ENCODE assay signal across 18 cellular contexts in genomic region chr20:4721719-4722118, GRCh38. TPM values are rescaled to one million over a fixed set of nuclear protein-coding genes. Genes with fewer than 3 reads are reported as not detected.
A peak's percentile ranks its signal among the peaks of the same experiment; 100 is the strongest.
DNase-seq lines count a peak whose midpoint lies in the region; ATAC-seq, FAIRE-seq and TF ChIP-seq lines count a peak whose summit lies in the region.
"Had no signal": no experiment of that assay in that cellular context is flagged by ENCODE, and none has a peak within 500 bp of the region (broad histone marks: within the 10 kb centered on the region; RNA-seq: fewer than 3 reads in every experiment).

Gene PRND (plus strand): TSS chr20:4721909. CDS start chr20:4724552, 2,643 bp downstream.

- no peaks in the 10 kb centered on the region for H3K9me3 Mint-ChIP-seq in nephron progenitor cell

- ATAC-seq in A549 (peak in 1 of 2 experiments; percentile 18; a peak in 1 of 6 replicates), sciatic nerve (no peak)

- H3K27me3 ChIP-seq in HUES48 (ENCODE audit: control insufficient read depth, insufficient read depth, low read length), result no peaks in the 10 kb centered on the region
- H3K27me3 ChIP-seq in spleen (replicated peaks in 1 of 7), result no peaks in the 10 kb centered on the region
- H3K27me3 ChIP-seq: colonic mucosa had no signal

- DNase-seq in A549 (ENCODE audit: low read depth in 1 of 2, low spot score in 1 of 2), result no peak
- no peak for DNase-seq in caudate nucleus (lab: John Stamatoyannopoulos, UW)
- DNase-seq in nephron progenitor cell, result no peak
- DNase-seq in spleen, result no peak
- no peak for DNase-seq in cerebellum (ENCODE audit: low spot score)
- DNase-seq in sciatic nerve (ENCODE audit: low spot score), result no peak
- no peak for DNase-seq in head of caudate nucleus
- DNase-seq: activated CD8-positive, alpha-beta memory T cell treated with anti-CD3 and anti-CD28 coated beads, Interleukin-2, amount 10 ng/mL, durations not matched to agents 7 days and 5 days; colonic mucosa; DMS153; NCI-H1048; NCI-H526 treated with DMSO at 0.1 percent for 48 hours had no signal

- H3K4me1 ChIP-seq in A549 (peaks cover 6% of the 10 kb centered on the region; the same call in 2 of the 3 replicates), HUES48 (ENCODE audit: control insufficient read depth, insufficient read depth, low read length) (peaks cover 17% of the 10 kb centered on the region), spleen (peaks cover 5 to 31% (median 24%) of the 10 kb centered on the region in 6 donors)
- H3K4me1 ChIP-seq: colonic mucosa had no signal

- CTCF ChIA-PET in A549 (lab: Yijun Ruan, JAX), result interaction anchor here (0.7 to 15.3 kb wide), 10 partner anchors 15 to 739 kb away, joined by 3 to 378 read pairs (median 4); no protein-coding TSS in a partner anchor

- H3K4me3 Mint-ChIP-seq in nephron progenitor cell, result peak within 1 kb of the TSS; percentile 37
- H3K4me3 Mint-ChIP-seq: activated CD8-positive, alpha-beta memory T cell treated with anti-CD3 and anti-CD28 coated beads, Interleukin-2, amount 10 ng/mL, durations not matched to agents 7 days and 5 days; activated naive CD8-positive, alpha-beta T cell had no signal

- H3K9me3 ChIP-seq in A549 (no peaks in the 10 kb centered on the region), HUES48 (ENCODE audit: control insufficient read depth, insufficient read depth, low read length) (no peaks in the 10 kb centered on the region), spleen (peaks cover 0 to 3% (median 0%) of the 10 kb centered on the region in 8 donors)
- H3K9me3 ChIP-seq: colonic mucosa had no signal

- no peak for TF ChIP-seq POLR2A in A549 (IDR thresholded peaks at IDR 0.05; ENCODE audit: low read length)
- no peak for TF ChIP-seq POLR2A in spleen (IDR thresholded peaks at IDR 0.05)

- intact Hi-C loops in spleen (cut with DNase I; ENCODE audit: low total_unique reads) (loop anchor here (2.0 kb wide), 1 partner anchor 115 kb away; no protein-coding TSS in a partner anchor), sciatic nerve (cut with DNase I) (loop anchor here (5.0 kb wide), 1 partner anchor 109 kb away; no protein-coding TSS in a partner anchor), head of caudate nucleus (cut with DNase I) (loop anchor here (2.0 kb wide), 1 partner anchor 113 kb away; no protein-coding TSS in a partner anchor)

- no peak for TF ChIP-seq EP300 in A549 (IDR thresholded peaks at IDR 0.05)

- POLR2A ChIA-PET in A549 (lab: Yijun Ruan, JAX), result no interaction called here

- TF ChIP-seq CTCF in A549 (IDR thresholded peaks at IDR 0.05) (no peak), nephron progenitor cell (IDR thresholded peaks at IDR 0.05) (no peak), spleen (IDR thresholded peaks at IDR 0.05 in 8 of 11, conservative IDR thresholded peaks at IDR 0.05 in 3 of 11) (no peak)

- H3K4me3 ChIP-seq in A549, result peak within 1 kb of the TSS; percentile 23; the same call in 1 of the 3 replicates
- H3K4me3 ChIP-seq in HUES48 (ENCODE audit: low read depth, low read length), result peak within 1 kb of the TSS; percentile 47
- no peak within 1 kb of the TSS for H3K4me3 ChIP-seq in spleen
- H3K4me3 ChIP-seq: colonic mucosa had no signal

- H3K36me3 Mint-ChIP-seq in nephron progenitor cell (ENCODE audit: low read depth), result no peaks in the 10 kb centered on the region
- H3K36me3 Mint-ChIP-seq: activated CD8-positive, alpha-beta memory T cell treated with anti-CD3 and anti-CD28 coated beads, Interleukin-2, amount 10 ng/mL, durations not matched to agents 7 days and 5 days; activated naive CD8-positive, alpha-beta T cell had no signal

- no peak within 1 kb of the TSS for H3K27ac Mint-ChIP-seq in nephron progenitor cell
- H3K27ac Mint-ChIP-seq: activated naive CD8-positive, alpha-beta T cell had no signal

- 64% methylated on average over 6 of the region's 8 CpGs for WGBS in A549 (ENCODE audit: missing lambda C conversion rate)
- 80 to 95% (median 88%) methylated on average over 5 to 8 of the region's 8 CpGs for WGBS in spleen, 5 donors

- no peak within 1 kb of the TSS for H3K9ac ChIP-seq in HUES48 (ENCODE audit: low read depth, low read length)

- peak within 1 kb of the TSS in 1 of 2 experiments; percentile 5; a peak in 1 of 6 replicates for H3K27ac ChIP-seq in A549
- no peak within 1 kb of the TSS for H3K27ac ChIP-seq in HUES48 (ENCODE audit: low read depth, low read length)
- H3K27ac ChIP-seq in caudate nucleus (ENCODE audit: low read depth, low read length), result peak within 1 kb of the TSS; percentile 96
- peak within 1 kb of the TSS in 4 of 8 donors; percentile 85 to 94 (median 88) for H3K27ac ChIP-seq in spleen

- no peak for FAIRE-seq in A549 (lab: Jason Lieb, UNC)
- FAIRE-seq: GM12891, GM19239, H54 had no signal

- TF ChIP-seq RAD21 in A549 (conservative IDR thresholded peaks at IDR 0.05 in 1 of 2, IDR thresholded peaks at IDR 0.05 in 1 of 2), result no peak

- H3K36me3 ChIP-seq in HUES48 (ENCODE audit: control insufficient read depth, insufficient read depth, low read length), result no peaks in the 10 kb centered on the region
- H3K36me3 ChIP-seq in spleen, result no peaks in the 10 kb centered on the region
- H3K36me3 ChIP-seq: colonic mucosa had no signal

- H3K4me2 ChIP-seq in A549, result peak within 1 kb of the TSS; percentile 84

- H3K4me1 Mint-ChIP-seq in nephron progenitor cell, result peaks cover 14% of the 10 kb centered on the region

- H3K27me3 Mint-ChIP-seq in nephron progenitor cell (ENCODE audit: low read depth, poor library complexity), result peaks cover 7% of the 10 kb centered on the region
- H3K27me3 Mint-ChIP-seq: activated CD8-positive, alpha-beta memory T cell treated with anti-CD3 and anti-CD28 coated beads, Interleukin-2, amount 10 ng/mL, durations not matched to agents 7 days and 5 days; activated naive CD8-positive, alpha-beta T cell had no signal

TF ChIP-seq in A549, 52 proteins besides CTCF, POLR2A, EP300 and RAD21:
- no peak for TF ChIP-seq ZFP36 (IDR thresholded peaks at IDR 0.05; ENCODE audit: borderline replicate concordance, partially characterized antibody)
- no peak for TF ChIP-seq NFE2L2 (conservative IDR thresholded peaks at IDR 0.05; ENCODE audit: low read length)
- TF ChIP-seq KDM1A (IDR thresholded peaks at IDR 0.05; ENCODE audit: low read depth), result no peak
- no peak for TF ChIP-seq MYC (IDR thresholded peaks at IDR 0.05; ENCODE audit: borderline replicate concordance, low read length)
- TF ChIP-seq NPAS2 (CRISPR knock-in tag; IDR thresholded peaks at IDR 0.05; ENCODE audit: borderline replicate concordance), result no peak

RNA-seq across cellular contexts. Expression of gene PRND, which starts in this region (rescaled TPM):
- polyA plus RNA-seq in A549 (2011; rRNA removed) (not detected in 2 replicates), A549 (2017; fragmentation: RNase III; extraction: RNeasy Plus Mini Kit Qiagen cat#74134 plus additional on column Dnase treatment) (not detected in 3 replicates), spleen (under 1 TPM in 1 of 3 donors, not detected in 2; 0.03 TPM)
- not detected in 2 replicates for polyA plus RNA-seq in A549 (2012; cell fraction: cytosol; rRNA removed)
- polyA plus RNA-seq in A549 (2012; cell fraction: nucleus; rRNA removed), result not detected in 2 replicates
- not detected in 2 replicates for polyA minus RNA-seq in A549 (2011; rRNA and poly(A)+ RNA removed)
- total RNA-seq in spleen (not detected), cerebellum (2.7 TPM), sciatic nerve (0.62 TPM)
- total RNA-seq: activated CD8-positive, alpha-beta memory T cell treated with anti-CD3 and anti-CD28 coated beads, Interleukin-2, amount 10 ng/mL, durations not matched to agents 7 days and 5 days; fibroblast of lung had no signal
- polyA plus RNA-seq: fibroblast of lung had no signal

Comparison
In these comparisons a context has a peak if more than half of its experiments do, and no peak if none do; other contexts are left out.
1. H3K4me3 ChIP-seq: peak in A549 (single experiment) and HUES48 (single experiment); none in spleen (0 of 8).